In genomic region chr4:154018659-154019058, GRCh38 we compare ENCODE assay signal across 13 cellular contexts.
DNase-seq lines count a peak whose midpoint lies in the region; ATAC-seq and TF ChIP-seq lines count a peak whose summit lies in the region.
"Had no signal": no experiment of that assay in that cellular context is flagged by ENCODE, and none has a peak within 500 bp of the region (broad histone marks: within the 10 kb centered on the region; RNA-seq: fewer than 3 reads in every experiment).

No MANE protein-coding gene starts in this region.

- TF ChIP-seq CTCF in nephron (IDR thresholded peaks at IDR 0.05; ENCODE audit: unreplicated experiment in 3 of 3) (no peak), smooth muscle cell (IDR thresholded peaks at IDR 0.05; ENCODE audit: borderline replicate concordance, insufficient read depth, poor library complexity, severe bottlenecking) (no peak), GM13976 (IDR thresholded peaks at IDR 0.05; ENCODE audit: borderline replicate concordance, control extremely low read depth, extremely low read depth, insufficient read depth, missing control alignments) (no peak), coronary artery (IDR thresholded peaks at IDR 0.05) (no peak)

- no peaks in the 10 kb centered on the region for H3K79me2 ChIP-seq in Karpas-422 (ENCODE audit: low read length)
- no peaks in the 10 kb centered on the region for H3K79me2 ChIP-seq in smooth muscle cell (ENCODE audit: low read depth)

- H3K27ac Mint-ChIP-seq in nephron: peak overlapping the region; percentile 28 to 90 (median 71)

- ATAC-seq in HG02981 (IDR thresholded peaks at IDR 0.05; ENCODE audit: unreplicated experiment): no peak

- H3K4me2 ChIP-seq in Karpas-422 (ENCODE audit: low read depth, low read length, poor library complexity, severe bottlenecking) (peak overlapping the region; percentile 5), smooth muscle cell (no peak overlapping the region)

- H3K9me2 ChIP-seq in Karpas-422 (replicated peaks; ENCODE audit: insufficient read depth, low read length): no peaks in the 10 kb centered on the region

- WGBS in smooth muscle cell (ENCODE audit: low lambda C conversion rate): 29% methylated on average over 4 of the region's 4 CpGs

- H2AFZ ChIP-seq in Karpas-422 (ENCODE audit: low read length) (peak overlapping the region; percentile 17; the same call in 1 of the 2 replicates), smooth muscle cell (ENCODE audit: low read depth) (no peak overlapping the region)

- H3K27ac ChIP-seq in Karpas-422 (ENCODE audit: low read length) (no peak overlapping the region), smooth muscle cell (ENCODE audit: low read depth) (no peak overlapping the region), coronary artery (no peak overlapping the region)
- H3K27ac ChIP-seq: C4-2B, cardiac muscle cell, SJSA1 had no signal

- H3K4me3 Mint-ChIP-seq in nephron: no peak overlapping the region

- H4K20me1 ChIP-seq in Karpas-422 (ENCODE audit: insufficient read depth, low read depth, low read length) (no peaks in the 10 kb centered on the region), smooth muscle cell (ENCODE audit: low read depth) (no peaks in the 10 kb centered on the region)

- no peaks in the 10 kb centered on the region for H3K27me3 Mint-ChIP-seq in nephron (ENCODE audit: low read depth)

- H3K9ac ChIP-seq in Karpas-422 (ENCODE audit: low read length) (no peak overlapping the region), smooth muscle cell (ENCODE audit: low read depth) (no peak overlapping the region)

- DNase-seq in D341Med (ENCODE audit: low spot score) (peak; percentile 68), Karpas-422 (peak; percentile 78), smooth muscle cell (lab: John Stamatoyannopoulos, UW; ENCODE audit: unreplicated experiment) (no peak), GM13976 (ENCODE audit: low spot score) (no peak), coronary artery (ENCODE audit: low spot score) (no peak)
- DNase-seq in activated naive CD4-positive, alpha-beta T cell treated with Interleukin-2 at 50 U/mL for 16 hours: peak; percentile 8
- DNase-seq: IMR-90, NCI-H2227 treated with DMSO at 0.1 percent for 48 hours had no signal

- H3F3A ChIP-seq in smooth muscle cell (ENCODE audit: low read depth): no peaks in the 10 kb centered on the region

- H3K4me1 Mint-ChIP-seq in nephron: peaks cover 54% of the 10 kb centered on the region

- H3K4me3 ChIP-seq in Karpas-422 (ENCODE audit: low read length) (no peak overlapping the region), smooth muscle cell (no peak overlapping the region), coronary artery (no peak overlapping the region)
- H3K4me3 ChIP-seq: cardiac muscle cell, SJSA1 had no signal

- no peaks in the 10 kb centered on the region for H3K27me3 ChIP-seq in Karpas-422 (ENCODE audit: low read length)
- peaks cover 8% of the 10 kb centered on the region for H3K27me3 ChIP-seq in smooth muscle cell (ENCODE audit: low read depth)
- H3K27me3 ChIP-seq: cardiac muscle cell, SJSA1 had no signal

- H3K9me3 ChIP-seq in Karpas-422 (ENCODE audit: low read length) (no peaks in the 10 kb centered on the region), smooth muscle cell (replicated peaks; ENCODE audit: low read depth) (no peaks in the 10 kb centered on the region)
- H3K9me3 ChIP-seq: SJSA1 had no signal

- H3K4me1 ChIP-seq in Karpas-422 (ENCODE audit: low read length): peaks cover 27% of the 10 kb centered on the region
- no peaks in the 10 kb centered on the region for H3K4me1 ChIP-seq in smooth muscle cell (ENCODE audit: low read depth)
- H3K4me1 ChIP-seq: SJSA1 had no signal

- H3K36me3 ChIP-seq in Karpas-422 (ENCODE audit: insufficient read depth, low read length) (no peaks in the 10 kb centered on the region), smooth muscle cell (ENCODE audit: low read depth) (no peaks in the 10 kb centered on the region)
- H3K36me3 ChIP-seq: cardiac muscle cell, SJSA1 had no signal

- H3K36me3 Mint-ChIP-seq in nephron (ENCODE audit: low read depth): no peaks in the 10 kb centered on the region

- in situ Hi-C loops in GM13976 (cut with MboI; ENCODE audit: low sequenced_read_pairs, unreplicated experiment): no loop called here

- no peaks in the 10 kb centered on the region for H3K9me3 Mint-ChIP-seq in nephron

Comparison
In these comparisons a context has a peak if more than half of its experiments do, and no peak if none do; other contexts are left out.
1. DNase-seq: peak in D341Med (single experiment), Karpas-422 (single experiment) and activated naive CD4-positive, alpha-beta T cell treated with Interleukin-2 at 50 U/mL for 16 hours (single experiment); none in smooth muscle cell (single experiment), GM13976 (single experiment) and coronary artery (single experiment).